22 cellular contexts compared by ENCODE assay signal in the genomic region with DNA sequence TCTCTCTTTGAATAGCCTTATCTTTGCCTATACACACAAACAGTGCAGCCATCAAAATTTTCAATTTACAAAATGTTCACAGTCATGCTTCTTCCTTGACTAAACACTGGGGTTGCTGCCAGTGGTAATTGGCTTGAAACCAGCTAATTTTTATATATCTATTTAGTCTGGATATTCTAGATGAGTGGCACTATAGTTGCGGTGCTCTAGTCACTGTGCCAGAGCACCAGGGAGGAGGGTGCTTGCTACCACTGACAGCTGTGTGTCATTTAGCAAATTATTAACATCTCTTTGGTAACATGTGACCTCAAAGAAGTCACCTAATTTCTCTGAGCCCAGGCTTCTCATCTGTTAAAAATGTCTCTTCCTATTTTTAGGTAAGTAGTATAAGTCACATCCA.
A peak's percentile ranks its signal among the peaks of the same experiment; 100 is the strongest.
DNase-seq lines count a peak whose midpoint lies in the region; ATAC-seq and TF ChIP-seq lines count a peak whose summit lies in the region.
"Had no signal": no experiment of that assay in that cellular context is flagged by ENCODE, and none has a peak within 500 bp of the region (broad histone marks: within the 10 kb centered on the region; RNA-seq: fewer than 3 reads in every experiment).

No MANE protein-coding gene starts in this region.

- CTCF ChIA-PET in PC-3 (lab: Charles Lee) = no interaction called here

- POLR2A ChIA-PET in PC-3 (lab: Charles Lee; ENCODE audit: unreplicated experiment) = no interaction called here

- H3K9ac ChIP-seq in GM23248 (no peak overlapping the region), PC-3 (ENCODE audit: low read length) (no peak overlapping the region)

- H3K4me1 Mint-ChIP-seq in mesothelial cell of epicardium = peaks cover 85% of the 10 kb centered on the region
- H3K4me1 Mint-ChIP-seq: CD8-positive, alpha-beta memory T cell had no signal

- TF ChIP-seq CTCF in AG10803 (conservative IDR thresholded peaks at IDR 0.05; ENCODE audit: low read length) = no peak
- TF ChIP-seq CTCF in PC-3 (conservative IDR thresholded peaks at IDR 0.05; ENCODE audit: low read depth, low read length) = no peak
- no peak for TF ChIP-seq CTCF in mesothelial cell of epicardium (IDR thresholded peaks at IDR 0.05; ENCODE audit: unreplicated experiment)

- H3K4me2 ChIP-seq in GM23248 (ENCODE audit: unreplicated experiment) (no peak overlapping the region), PC-3 (ENCODE audit: low read length) (no peak overlapping the region)
- H3K4me2 ChIP-seq: GM23338 had no signal

- no peak overlapping the region for H3K4me3 ChIP-seq in AG10803 (ENCODE audit: low read length)
- no peak overlapping the region for H3K4me3 ChIP-seq in GM23248
- H3K4me3 ChIP-seq in PC-3 (ENCODE audit: low read length) = no peak overlapping the region
- H3K4me3 ChIP-seq: GM23338, testis had no signal

- H4K20me1 ChIP-seq in GM23248 (ENCODE audit: insufficient read depth) (no peaks in the 10 kb centered on the region), PC-3 (ENCODE audit: low read length) (no peaks in the 10 kb centered on the region)

- no peak overlapping the region for H2AFZ ChIP-seq in GM23248
- H2AFZ ChIP-seq in PC-3 (ENCODE audit: low read length) = no peak overlapping the region
- H2AFZ ChIP-seq: GM23338 had no signal

- H3K9me3 ChIP-seq in GM23248 (ENCODE audit: low read depth) (no peaks in the 10 kb centered on the region), PC-3 (ENCODE audit: low read length) (no peaks in the 10 kb centered on the region)
- H3K9me3 ChIP-seq: testis had no signal

- peak overlapping the region; percentile 51 for H3K27ac Mint-ChIP-seq in mesothelial cell of epicardium
- H3K27ac Mint-ChIP-seq: activated T-helper 2 cell treated with anti-CD3 and anti-CD28 coated beads, Interferon-gamma antibody, Interleukin-2, Interleukin-4, amounts not matched to agents 10 μg/mL and 5 μg/mL and 100 μg/mL, durations not matched to agents 14 hours and 24 hours and 36 hours; CD8-positive, alpha-beta memory T cell; GM23338 had no signal

- H3K9me3 Mint-ChIP-seq in mesothelial cell of epicardium = no peaks in the 10 kb centered on the region
- H3K9me3 Mint-ChIP-seq: activated T-helper 2 cell treated with anti-CD3 and anti-CD28 coated beads, Interferon-gamma antibody, Interleukin-2, Interleukin-4, amounts not matched to agents 10 μg/mL and 5 μg/mL and 100 μg/mL, durations not matched to agents 14 hours and 24 hours and 36 hours; brain; GM23338; neural crest cell had no signal

- H3K9me2 ChIP-seq in GM23248 (ENCODE audit: insufficient read depth) (no peaks in the 10 kb centered on the region), PC-3 (replicated peaks; ENCODE audit: low read length) (no peaks in the 10 kb centered on the region)

- no peak overlapping the region for H3K4me3 Mint-ChIP-seq in mesothelial cell of epicardium
- H3K4me3 Mint-ChIP-seq: brain; CD8-positive, alpha-beta memory T cell; GM23338; neural crest cell had no signal

- peaks cover 22% of the 10 kb centered on the region for H3K36me3 Mint-ChIP-seq in mesothelial cell of epicardium
- H3K36me3 Mint-ChIP-seq: CD8-positive, alpha-beta memory T cell had no signal

- H3K27me3 ChIP-seq in GM23248 (replicated peaks; ENCODE audit: insufficient read depth) (no peaks in the 10 kb centered on the region), PC-3 (ENCODE audit: low read length) (no peaks in the 10 kb centered on the region)
- H3K27me3 ChIP-seq: foreskin keratinocyte, testis had no signal

- ATAC-seq in PC-3 = peak; percentile 53
- ATAC-seq in GM21737 (IDR thresholded peaks at IDR 0.05; ENCODE audit: unreplicated experiment) = no peak
- ATAC-seq: foreskin keratinocyte, GM23338 had no signal

- no peak overlapping the region for H3K27ac ChIP-seq in GM23248
- no peak overlapping the region for H3K27ac ChIP-seq in PC-3 (ENCODE audit: low read length)
- H3K27ac ChIP-seq: foreskin keratinocyte, testis had no signal

- H3K36me3 ChIP-seq in GM23248 (ENCODE audit: low read depth) = peaks cover 20% of the 10 kb centered on the region
- H3K36me3 ChIP-seq in PC-3 (ENCODE audit: low read depth, low read length) = no peaks in the 10 kb centered on the region

- DNase-seq in AG10803 (ENCODE audit: low read depth) = peak; percentile 28
- peak; percentile 17 for DNase-seq in GM23248
- peak; percentile 21 for DNase-seq in PC-3
- no peak for DNase-seq in mesothelial cell of epicardium (ENCODE audit: low spot score in 2 of 2, unreplicated experiment in 2 of 2)
- no peak for DNase-seq in cerebellar nuclear complex (lab: John Stamatoyannopoulos, UW)
- DNase-seq in HK-2 (ENCODE audit: unreplicated experiment) = no peak
- no peak for DNase-seq in RPMI8226
- DNase-seq: activated CD4-positive, alpha-beta T cell treated with anti-CD3 and anti-CD28 coated beads for 4 hours; CD8-positive, alpha-beta memory T cell; cortex of kidney; EL; foreskin keratinocyte; left cardiac atrium; NCI-H1930; SHP77; T-helper 1 cell; testis had no signal

- BruUV-seq in PC-3 (replicated peaks; lab: Mats Ljungman, UMichigan) = no TSS peak

- no peaks in the 10 kb centered on the region for H3K27me3 Mint-ChIP-seq in mesothelial cell of epicardium (ENCODE audit: low read depth)
- H3K27me3 Mint-ChIP-seq: brain had no signal

- H3K4me1 ChIP-seq in GM23248 (ENCODE audit: insufficient read depth) (peaks cover 17% of the 10 kb centered on the region; the same call in 1 of the 2 replicates), PC-3 (ENCODE audit: insufficient read depth, low read length) (0 out of 2 replicates have a peak, but pooled peaks cover 4% of the 10 kb centered on the region)
- H3K4me1 ChIP-seq: foreskin keratinocyte, testis had no signal

- 72 to 89% methylated on average over 1 of the region's 1 CpG for WGBS in GM23248 (ENCODE audit: low coverage in 1 of 2, low lambda C conversion rate in 2 of 2, missing lambda C conversion rate in 2 of 2), 2 experiments

- in situ Hi-C loops in GM23248 (cut with MboI) = no loop called here

- H3K79me2 ChIP-seq in GM23248 (ENCODE audit: insufficient read depth) = peaks cover 24% of the 10 kb centered on the region; the same call in 1 of the 2 replicates
- H3K79me2 ChIP-seq in PC-3 (ENCODE audit: low read length) = no peaks in the 10 kb centered on the region

- intact Hi-C loops in PC-3 (cut with micrococcal nuclease) = no loop called here

- H3F3A ChIP-seq in GM23248 (ENCODE audit: insufficient read depth) (peaks cover 16% of the 10 kb centered on the region; the same call in 1 of the 2 replicates), PC-3 (ENCODE audit: low read length, unreplicated experiment) (no peaks in the 10 kb centered on the region)

Comparison
In these comparisons a context has a peak if more than half of its experiments do, and no peak if none do; other contexts are left out.
1. DNase-seq: peak in AG10803 (single experiment), GM23248 (single experiment) and PC-3 (single experiment); none in mesothelial cell of epicardium (0 of 2), cerebellar nuclear complex (0 of 2), HK-2 (single experiment) and RPMI8226 (single experiment).